In genomic region chr4:4379540-4380087, GRCh38 we compare ENCODE assay signal across 29 cellular contexts. TPM values are rescaled to one million over a fixed set of nuclear protein-coding genes. Genes with fewer than 3 reads are reported as not detected.
"Had no signal": no experiment of that assay in that cellular context is flagged by ENCODE, and none has a peak within 500 bp of the region (broad histone marks: within the 10 kb centered on the region; RNA-seq: fewer than 3 reads in every experiment).

No MANE protein-coding gene starts in this region.

- DNase-seq: activated B cell treated with CpG ODN at 0.5 μM for 24 hours; activated CD4-positive, alpha-beta T cell treated with anti-CD3 and anti-CD28 coated beads for 36 hours; activated CD4-positive, alpha-beta T cell treated with anti-CD3 and anti-CD28 coated beads, Interleukin-2, amount 50 U/mL, for 4 hours; activated CD8-positive, alpha-beta memory T cell treated with anti-CD3 and anti-CD28 coated beads for 24 hours; activated CD8-positive, alpha-beta memory T cell treated with anti-CD3 and anti-CD28 coated beads, Interleukin-2, amount 50 U/mL, for 4 hours; activated T-cell treated with anti-CD3 and anti-CD28 coated beads, Interleukin-2, amount 50 U/mL, for 24 hours; brain microvascular endothelial cell; caudate nucleus; dermis blood vessel endothelial cell; effector CD8-positive, alpha-beta T cell; foreskin melanocyte; glutamatergic neuron; left ventricle myocardium inferior; natural killer cell; nucleus accumbens; stimulated activated CD4-positive, alpha-beta T cell treated with anti-CD3 and anti-CD28 coated beads, Interleukin-2, amount 100 ng/mL, for 48 hours; stimulated activated CD8-positive, alpha-beta memory T cell treated with anti-CD3 and anti-CD28 coated beads, Interleukin-4, amount 100 ng/mL, for 48 hours; stimulated activated naive CD4-positive, alpha-beta T cell had no signal

- H3K27me3 ChIP-seq: vagina had no signal

- H3K36me3 Mint-ChIP-seq: natural killer cell, type B pancreatic cell had no signal

- H3K4me1 ChIP-seq: sigmoid colon, vagina had no signal

- H3K4me1 Mint-ChIP-seq: activated B cell treated with CpG ODN at 0.5 μM for 24 hours; activated CD4-positive, alpha-beta T cell treated with anti-CD3 and anti-CD28 coated beads for 36 hours; activated T-helper 17 cell treated with anti-CD3 and anti-CD28 coated beads, Interleukin-2, amount 50 U/mL, for 72 hours; natural killer cell had no signal

- H3K36me3 ChIP-seq: brain microvascular endothelial cell, left ventricle myocardium inferior, sigmoid colon, thoracic aorta, vagina had no signal

- ATAC-seq: activated CD4-positive, alpha-beta T cell treated with anti-CD3 and anti-CD28 coated beads for 36 hours; activated naive CD4-positive, alpha-beta T cell treated with anti-CD3 and anti-CD28 coated beads, Interleukin-2, amount 50 U/mL, for 72 hours; activated T-helper 17 cell treated with anti-CD3 and anti-CD28 coated beads, Interleukin-2, amount 50 U/mL, for 72 hours; esophagus mucosa; natural killer cell had no signal

- H3K4me3 ChIP-seq: hepatocyte, left ventricle myocardium inferior, sigmoid colon, smooth muscle cell, thoracic aorta, vagina had no signal

- H3K9me3 Mint-ChIP-seq: activated T-helper 17 cell treated with anti-CD3 and anti-CD28 coated beads, Interleukin-2, amount 50 U/mL, for 72 hours had no signal

- H3K9me3 ChIP-seq: thoracic aorta, vagina had no signal

- H2AFZ ChIP-seq: hepatocyte had no signal

- H3K4me3 Mint-ChIP-seq: activated B cell treated with CpG ODN at 0.5 μM for 24 hours; activated CD4-positive, alpha-beta T cell treated with anti-CD3 and anti-CD28 coated beads for 36 hours; activated T-cell treated with anti-CD3 and anti-CD28 coated beads, Interleukin-2, amount 50 U/mL, for 24 hours; activated T-helper 17 cell treated with anti-CD3 and anti-CD28 coated beads, Interleukin-2, amount 50 U/mL, for 72 hours; natural killer cell; type B pancreatic cell had no signal

- H3K4me2 ChIP-seq: hepatocyte, smooth muscle cell had no signal

- H3K79me2 ChIP-seq: hepatocyte had no signal

- FAIRE-seq: endothelial cell of umbilical vein had no signal

- H3K27ac Mint-ChIP-seq: activated B cell treated with CpG ODN at 0.5 μM for 24 hours; activated CD4-positive, alpha-beta T cell treated with anti-CD3 and anti-CD28 coated beads for 36 hours; activated naive CD4-positive, alpha-beta T cell treated with anti-CD3 and anti-CD28 coated beads, Interleukin-2, amount 50 U/mL, for 72 hours; activated T-cell treated with anti-CD3 and anti-CD28 coated beads, Interleukin-2, amount 50 U/mL, for 24 hours; activated T-helper 17 cell treated with anti-CD3 and anti-CD28 coated beads, Interleukin-2, amount 50 U/mL, for 72 hours; natural killer cell; type B pancreatic cell had no signal

- H3K27ac ChIP-seq: brain microvascular endothelial cell, hepatocyte, left ventricle myocardium inferior, sigmoid colon, thoracic aorta, vagina had no signal

RNA-seq across cellular contexts. Expression of gene NSG1, which starts 7.3 kb away (rescaled TPM):
- total RNA-seq: activated B cell treated with CpG ODN at 0.5 μM for 24 hours, dermis blood vessel endothelial cell, lung microvascular endothelial cell had no signal
